In genomic region chr15:63833246-63833696, GRCh38 we compare ENCODE assay signal across 8 cellular contexts. TPM values are rescaled to one million over a fixed set of nuclear protein-coding genes. Genes with fewer than 3 reads are reported as not detected.
DNase-seq lines count a peak whose midpoint lies in the region; ATAC-seq and TF ChIP-seq lines count a peak whose summit lies in the region.

No MANE protein-coding gene starts in this region.

- H3K27ac ChIP-seq in BLaER1 (peak overlapping the region; percentile 98), cingulate gyrus (ENCODE audit: low read depth, low read length) (peak overlapping the region; percentile 92), liver (ENCODE audit: low read depth in 1 of 2, low read length in 2 of 2) (peak overlapping the region; percentile 82 to 83)

- no peaks in the 10 kb centered on the region for H3K36me3 ChIP-seq in BLaER1
- no peaks in the 10 kb centered on the region for H3K36me3 ChIP-seq in liver (ENCODE audit: control insufficient read depth in 4 of 4, insufficient read depth in 3 of 4, low read depth in 1 of 4, low read length in 3 of 4)

- H4K20me1 ChIP-seq in BLaER1: peaks cover 50% of the 10 kb centered on the region

- peak overlapping the region; percentile 78 for H3K4me3 ChIP-seq in BLaER1
- H3K4me3 ChIP-seq in WI38 (ENCODE audit: low read depth, low read length): peak overlapping the region; percentile 84
- peak overlapping the region; percentile 59 to 86 (median 66) for H3K4me3 ChIP-seq in liver (ENCODE audit: low read depth in 1 of 3, low read length in 3 of 3)

- H3K9me3 ChIP-seq in BLaER1 (no peaks in the 10 kb centered on the region), liver (ENCODE audit: control insufficient read depth in 4 of 4, low read length in 3 of 4) (no peaks in the 10 kb centered on the region)

- no peaks in the 10 kb centered on the region for H3K27me3 ChIP-seq in BLaER1
- no peaks in the 10 kb centered on the region for H3K27me3 ChIP-seq in liver (ENCODE audit: control insufficient read depth in 4 of 4, insufficient read depth in 4 of 4, low read length in 3 of 4)

- TF ChIP-seq CTCF in WI38 (IDR thresholded peaks at IDR 0.05; ENCODE audit: low read depth, low read length) (no peak), liver (IDR thresholded peaks at IDR 0.05; ENCODE audit: low read depth, low read length, missing input control) (no peak)

- H3K9ac ChIP-seq in BLaER1: peak overlapping the region; percentile 98
- peak overlapping the region; percentile 53 to 70 for H3K9ac ChIP-seq in liver (ENCODE audit: low read depth in 1 of 2, low read length in 2 of 2)

- DNase-seq in stimulated activated CD8-positive, alpha-beta memory T cell treated with anti-CD3 and anti-CD28 coated beads, Interleukin-2, amount 100 ng/mL, for 48 hours (ENCODE audit: low read depth in 2 of 2): peak; percentile 2 to 14
- DNase-seq in GOT3 (lab: John Stamatoyannopoulos, UW): no peak

- peak overlapping the region; percentile 99 for H3K4me2 ChIP-seq in BLaER1

- TF ChIP-seq RAD21 in liver (IDR thresholded peaks at IDR 0.05): no peak

- peak; percentile 27 for ATAC-seq in GM19455 (IDR thresholded peaks at IDR 0.05; ENCODE audit: unreplicated experiment)
- peak; percentile 32 for ATAC-seq in HG03571 (IDR thresholded peaks at IDR 0.05; ENCODE audit: unreplicated experiment)

- WGBS in liver: under 1% methylated on average over 45 of the region's 45 CpGs

- peaks cover 31% of the 10 kb centered on the region for H3K4me1 ChIP-seq in BLaER1
- H3K4me1 ChIP-seq in liver (ENCODE audit: control insufficient read depth in 4 of 4, insufficient read depth in 4 of 4, low read length in 3 of 4): peaks cover 0 to 25% (median 22%) of the 10 kb centered on the region in 4 donors

TF ChIP-seq in liver, 16 proteins besides CTCF, POLR2A, EP300 and RAD21:
- no peak for TF ChIP-seq YY1 (IDR thresholded peaks at IDR 0.05)
- TF ChIP-seq ATF3 (IDR thresholded peaks at IDR 0.05): no peak

RNA-seq across cellular contexts. Expression of gene HERC1, which starts 0.5 kb away (rescaled TPM):
- 100 to 1,000 TPM in 1 of 2 donors, 10 to 100 TPM in 1; 89.9 to 202 TPM for total RNA-seq in liver
- 10 to 100 TPM; 15.0 to 21.3 TPM for polyA plus RNA-seq in liver
